Comparison of ENCODE assay signal across 16 cellular contexts in genomic region chr19:1217366-1217765, GRCh38. TPM values are rescaled to one million over a fixed set of nuclear protein-coding genes. Genes with fewer than 3 reads are reported as not detected.
A peak's percentile ranks its signal among the peaks of the same experiment; 100 is the strongest.
DNase-seq lines count a peak whose midpoint lies in the region; ATAC-seq and TF ChIP-seq lines count a peak whose summit lies in the region.
"Had no signal": no experiment of that assay in that cellular context is flagged by ENCODE, and none has a peak within 500 bp of the region (broad histone marks: within the 10 kb centered on the region; RNA-seq: fewer than 3 reads in every experiment).

No MANE protein-coding gene starts in this region.

- no peak overlapping the region for H2AFZ ChIP-seq in smooth muscle cell (ENCODE audit: low read depth)

- H3K9me3 Mint-ChIP-seq in brain (no peaks in the 10 kb centered on the region), nephron (no peaks in the 10 kb centered on the region)
- H3K9me3 Mint-ChIP-seq: naive B cell had no signal

- no peak for ATAC-seq in heart right ventricle
- ATAC-seq in HG02885 (IDR thresholded peaks at IDR 0.05; ENCODE audit: poor library complexity, unreplicated experiment), result no peak

- no peak for DNase-seq in heart right ventricle
- DNase-seq in cardiac septum (ENCODE audit: low spot score), result no peak
- DNase-seq in tibial nerve (ENCODE audit: low spot score in 2 of 2), result no peak
- DNase-seq in smooth muscle cell (lab: John Stamatoyannopoulos, UW; ENCODE audit: unreplicated experiment), result no peak
- no peak for DNase-seq in activated effector memory CD4-positive, alpha-beta T cell treated with anti-CD3 and anti-CD28 coated beads, Interleukin-2, amount 50 U/mL, for 16 hours
- DNase-seq: activated CD4-positive, CD25-positive, alpha-beta regulatory T cell treated with anti-CD3 and anti-CD28 coated beads, Interleukin-2, amount 50 U/mL, for 72 hours; activated CD8-positive, alpha-beta memory T cell treated with anti-CD3 and anti-CD28 coated beads, Interleukin-2, amount 50 U/mL, for 48 hours; caudate nucleus; kidney glomerular epithelial cell; naive B cell; NCI-H1092; stimulated activated CD4-positive, alpha-beta T cell treated with anti-CD3 and anti-CD28 coated beads, Interleukin-4, amount 100 ng/mL, for 24 hours had no signal

- H4K20me1 ChIP-seq in smooth muscle cell (ENCODE audit: low read depth), result peaks cover 68% of the 10 kb centered on the region

- H3K36me3 ChIP-seq in heart right ventricle, result peaks cover 0 to 42% (median 14%) of the 10 kb centered on the region in 9 donors
- H3K36me3 ChIP-seq in tibial nerve, result peaks cover 0 to 31% (median 13%) of the 10 kb centered on the region in 3 donors
- H3K36me3 ChIP-seq in smooth muscle cell (ENCODE audit: low read depth), result no peaks in the 10 kb centered on the region

- peaks cover 79% of the 10 kb centered on the region for H3K79me2 ChIP-seq in smooth muscle cell (ENCODE audit: low read depth)

- TF ChIP-seq EP300 in tibial nerve (IDR thresholded peaks at IDR 0.05), result no peak

- H3K4me1 ChIP-seq in heart right ventricle (peaks cover 45 to 99% (median 89%) of the 10 kb centered on the region in 9 donors), tibial nerve (peaks cover 3 to 97% (median 63%) of the 10 kb centered on the region in 4 donors), smooth muscle cell (ENCODE audit: low read depth) (peaks cover 13% of the 10 kb centered on the region)

- no peaks in the 10 kb centered on the region for H3K27me3 Mint-ChIP-seq in brain
- H3K27me3 Mint-ChIP-seq in nephron (ENCODE audit: low read depth), result no peaks in the 10 kb centered on the region
- H3K27me3 Mint-ChIP-seq: activated naive CD8-positive, alpha-beta T cell; naive B cell had no signal

- TF ChIP-seq POLR2A in tibial nerve (IDR thresholded peaks at IDR 0.05), result no peak

- WGBS in heart right ventricle, 2 donors, result 78 to 84% methylated on average over 15 of the region's 15 CpGs
- WGBS in tibial nerve, 2 donors, result 80 to 84% methylated on average over 15 of the region's 15 CpGs
- WGBS in smooth muscle cell (ENCODE audit: low lambda C conversion rate), result 92% methylated on average over 14 of the region's 15 CpGs

- no peak overlapping the region for H3K4me3 Mint-ChIP-seq in brain
- no peak overlapping the region for H3K4me3 Mint-ChIP-seq in nephron
- H3K4me3 Mint-ChIP-seq: activated naive CD8-positive, alpha-beta T cell; naive B cell had no signal

- H3K27ac Mint-ChIP-seq in brain (peak overlapping the region; percentile 69 to 90 (median 76)), nephron (peak overlapping the region in 2 of 3 experiments; percentile 21 to 55)
- H3K27ac Mint-ChIP-seq: activated naive CD8-positive, alpha-beta T cell had no signal

- H3K27me3 ChIP-seq in heart right ventricle (no peaks in the 10 kb centered on the region), tibial nerve (no peaks in the 10 kb centered on the region), smooth muscle cell (ENCODE audit: low read depth) (no peaks in the 10 kb centered on the region)

- TF ChIP-seq CTCF in heart right ventricle (IDR thresholded peaks at IDR 0.05), result no peak
- TF ChIP-seq CTCF in brain (conservative IDR thresholded peaks at IDR 0.05), result no peak
- no peak for TF ChIP-seq CTCF in nephron (IDR thresholded peaks at IDR 0.05; ENCODE audit: unreplicated experiment in 3 of 3)
- TF ChIP-seq CTCF in tibial nerve (IDR thresholded peaks at IDR 0.05), result no peak
- no peak for TF ChIP-seq CTCF in smooth muscle cell (IDR thresholded peaks at IDR 0.05; ENCODE audit: borderline replicate concordance, insufficient read depth, poor library complexity, severe bottlenecking)

- peaks cover 40% of the 10 kb centered on the region for H3K4me1 Mint-ChIP-seq in brain
- peaks cover 33% of the 10 kb centered on the region for H3K4me1 Mint-ChIP-seq in nephron

- H3K4me3 ChIP-seq in heart right ventricle, result no peak overlapping the region
- no peak overlapping the region for H3K4me3 ChIP-seq in tibial nerve
- no peak overlapping the region for H3K4me3 ChIP-seq in smooth muscle cell

- no peak overlapping the region for H3K4me2 ChIP-seq in smooth muscle cell

- no peak overlapping the region for H3K9ac ChIP-seq in smooth muscle cell (ENCODE audit: low read depth)

- peaks cover 6% of the 10 kb centered on the region for H3F3A ChIP-seq in smooth muscle cell (ENCODE audit: low read depth)

- H3K9me3 ChIP-seq in heart right ventricle (no peaks in the 10 kb centered on the region), tibial nerve (no peaks in the 10 kb centered on the region), smooth muscle cell (replicated peaks; ENCODE audit: low read depth) (no peaks in the 10 kb centered on the region)

- intact Hi-C loops in heart right ventricle (cut with DNase I), result no loop called here
- intact Hi-C loops in cardiac septum (cut with DNase I), result no loop called here

- H3K36me3 Mint-ChIP-seq in brain (peaks cover 11% of the 10 kb centered on the region), nephron (ENCODE audit: low read depth) (peaks cover 8% of the 10 kb centered on the region)
- H3K36me3 Mint-ChIP-seq: activated naive CD8-positive, alpha-beta T cell; naive B cell had no signal

- peak overlapping the region; percentile 80 to 94 (median 92) for H3K27ac ChIP-seq in heart right ventricle
- H3K27ac ChIP-seq in tibial nerve, result peak overlapping the region in 3 of 4 donors; percentile 22 to 93 (median 91)
- H3K27ac ChIP-seq in smooth muscle cell (ENCODE audit: low read depth), result no peak overlapping the region

RNA-seq across cellular contexts. Expression of gene STK11, which starts 11.8 kb away (rescaled TPM):
- 10 to 100 TPM; 43.7 to 71.6 (median 46.6) TPM for total RNA-seq in heart right ventricle
- 10 to 100 TPM; 41.1 to 70.4 TPM for polyA plus RNA-seq in heart right ventricle
- total RNA-seq in cardiac septum, result 49.7 TPM
- polyA plus RNA-seq in brain (ENCODE audit: insufficient read depth, low read depth, low replicate concordance), result 72.6 TPM
- 10 to 100 TPM; 52.5 to 91.2 (median 68.7) TPM for total RNA-seq in tibial nerve
- 23.6 and 29.3 TPM in 2 replicates for total RNA-seq in smooth muscle cell
- 62.3 and 79.7 TPM in 2 replicates for polyA plus RNA-seq in smooth muscle cell

RNA-seq across cellular contexts. Expression of gene CBARP, which starts 20.4 kb away (rescaled TPM):
- total RNA-seq in heart right ventricle (1 to 10 TPM in 9 of 10 donors, under 1 TPM in 1; 0.96 to 2.2 (median 1.4) TPM), cardiac septum (1.9 TPM), tibial nerve (1 to 10 TPM in 2 of 4 donors, under 1 TPM in 2; 0.22 to 3.9 (median 1.4) TPM), smooth muscle cell (1.7 and 2.7 TPM in 2 replicates)
- polyA plus RNA-seq in heart right ventricle (1 to 10 TPM in 1 of 2 donors, under 1 TPM in 1; 0.73 to 1.3 TPM), brain (ENCODE audit: insufficient read depth, low read depth, low replicate concordance) (11.2 TPM), smooth muscle cell (10.2 and 10.5 TPM in 2 replicates)

RNA-seq across cellular contexts. Expression of gene ATP5F1D, which starts 24.2 kb away (rescaled TPM):
- total RNA-seq in heart right ventricle (100 to 1,000 TPM; 491 to 770 (median 553) TPM), cardiac septum (486 TPM), tibial nerve (100 to 1,000 TPM in 3 of 4 donors, 10 to 100 TPM in 1; 67.5 to 140 (median 127) TPM), smooth muscle cell (29.1 and 68.8 TPM in 2 replicates)
- polyA plus RNA-seq in heart right ventricle (1,000 to 10,000 TPM in 1 of 2 donors, 100 to 1,000 TPM in 1; 821 to 2,879 TPM), brain (ENCODE audit: insufficient read depth, low read depth, low replicate concordance) (365 TPM), smooth muscle cell (265 and 272 TPM in 2 replicates)

RNA-seq across cellular contexts. Expression of gene MIDN, which starts 31.0 kb away (rescaled TPM):
- total RNA-seq in heart right ventricle (100 to 1,000 TPM in 2 of 10 donors, 10 to 100 TPM in 8; 45.9 to 236 (median 68.5) TPM), cardiac septum (97.5 TPM), tibial nerve (10 to 100 TPM; 17.4 to 51.9 (median 39.4) TPM), smooth muscle cell (25.0 and 58.5 TPM in 2 replicates)
- polyA plus RNA-seq in heart right ventricle (10 to 100 TPM; 22.7 to 48.6 TPM), brain (ENCODE audit: insufficient read depth, low read depth, low replicate concordance) (79.7 TPM), smooth muscle cell (65.3 and 70.6 TPM in 2 replicates)

RNA-seq across cellular contexts. Expression of gene SBNO2, which starts 43.3 kb away (rescaled TPM):
- total RNA-seq in heart right ventricle, result 10 to 100 TPM; 12.6 to 61.3 (median 16.1) TPM
- polyA plus RNA-seq in heart right ventricle, result 10 to 100 TPM; 12.6 to 18.7 TPM
- 37.3 TPM for total RNA-seq in cardiac septum
- 26.9 TPM for polyA plus RNA-seq in brain (ENCODE audit: insufficient read depth, low read depth, low replicate concordance)
- 100 to 1,000 TPM in 1 of 4 donors, 10 to 100 TPM in 3; 26.6 to 105 (median 39.3) TPM for total RNA-seq in tibial nerve
- 16.4 and 18.1 TPM in 2 replicates for total RNA-seq in smooth muscle cell
- 17.6 and 20.9 TPM in 2 replicates for polyA plus RNA-seq in smooth muscle cell
